13 cellular contexts compared by ENCODE assay signal in genomic region chr10:77328272-77328816, GRCh38.
DNase-seq lines count a peak whose midpoint lies in the region; ATAC-seq, FAIRE-seq and TF ChIP-seq lines count a peak whose summit lies in the region.
"Had no signal": no experiment of that assay in that cellular context is flagged by ENCODE, and none has a peak within 500 bp of the region (broad histone marks: within the 10 kb centered on the region; RNA-seq: fewer than 3 reads in every experiment).

No MANE protein-coding gene starts in this region.

- peak; percentile 52 for DNase-seq in DMS53 (lab: John Stamatoyannopoulos, UW)
- DNase-seq in DMS53 treated with DMSO at 0.1 percent for 48 hours (lab: John Stamatoyannopoulos, UW; ENCODE audit: unreplicated experiment), result no peak
- DNase-seq in HTR-8/SVneo (ENCODE audit: insufficient read length, low spot score), result peak; percentile 20
- peak; percentile 34 for DNase-seq in activated naive CD8-positive, alpha-beta T cell treated with anti-CD3 and anti-CD28 coated beads, Interleukin-2, amount 10 ng/mL, durations not matched to agents 7 days and 5 days
- peak; percentile 48 to 56 for DNase-seq in lung microvascular endothelial cell (ENCODE audit: low read depth in 2 of 2)
- no peak for DNase-seq in NCI-H774 (lab: John Stamatoyannopoulos, UW)
- DNase-seq: HFFc6, lower lobe of right lung had no signal

- ATAC-seq in activated naive CD8-positive, alpha-beta T cell treated with anti-CD3 and anti-CD28 coated beads, Interleukin-2, amount 10 ng/mL, durations not matched to agents 7 days and 5 days (ENCODE audit: low read depth), result no peak
- no peak for ATAC-seq in HG02884 (IDR thresholded peaks at IDR 0.05; ENCODE audit: unreplicated experiment)
- no peak for ATAC-seq in GM18505 (IDR thresholded peaks at IDR 0.05; ENCODE audit: unreplicated experiment)
- ATAC-seq: lower lobe of right lung had no signal

- no peaks in the 10 kb centered on the region for H3K4me1 Mint-ChIP-seq in activated naive CD8-positive, alpha-beta T cell treated with anti-CD3 and anti-CD28 coated beads, Interleukin-2, amount 10 ng/mL, durations not matched to agents 7 days and 5 days

- no peak for FAIRE-seq in HTR-8/SVneo (lab: Jason Lieb, UNC)
- FAIRE-seq: A204.1, GM12891 had no signal

- no peak for TF ChIP-seq POLR2A in GM18505 (IDR thresholded peaks at IDR 0.05; ENCODE audit: borderline replicate concordance, extremely low read depth, insufficient read depth, insufficient read length)

- POLR2A ChIA-PET in activated naive CD8-positive, alpha-beta T cell treated with anti-CD3 and anti-CD28 coated beads, Interleukin-2, amount 10 ng/mL, durations not matched to agents 7 days and 5 days (lab: Charles Lee), result no interaction called here

- no peak overlapping the region for H3K27ac Mint-ChIP-seq in activated naive CD8-positive, alpha-beta T cell treated with anti-CD3 and anti-CD28 coated beads, Interleukin-2, amount 10 ng/mL, durations not matched to agents 7 days and 5 days
- H3K27ac Mint-ChIP-seq: dendritic cell treated with granulocyte-macrophage colony-stimulating factor and Interleukin-4, amounts not matched to agents 40 ng/mL and 50 ng/mL, for 4 days; HFFc6 had no signal

- peaks cover 4% of the 10 kb centered on the region for H3K9me3 Mint-ChIP-seq in activated naive CD8-positive, alpha-beta T cell treated with anti-CD3 and anti-CD28 coated beads, Interleukin-2, amount 10 ng/mL, durations not matched to agents 7 days and 5 days
- H3K9me3 Mint-ChIP-seq: dendritic cell treated with granulocyte-macrophage colony-stimulating factor and Interleukin-4, amounts not matched to agents 40 ng/mL and 50 ng/mL, for 4 days; HFFc6 had no signal

- H3K4me3 Mint-ChIP-seq in activated naive CD8-positive, alpha-beta T cell treated with anti-CD3 and anti-CD28 coated beads, Interleukin-2, amount 10 ng/mL, durations not matched to agents 7 days and 5 days, result no peak overlapping the region
- H3K4me3 Mint-ChIP-seq: dendritic cell treated with granulocyte-macrophage colony-stimulating factor and Interleukin-4, amounts not matched to agents 40 ng/mL and 50 ng/mL, for 4 days; HFFc6 had no signal

- H3K36me3 Mint-ChIP-seq in activated naive CD8-positive, alpha-beta T cell treated with anti-CD3 and anti-CD28 coated beads, Interleukin-2, amount 10 ng/mL, durations not matched to agents 7 days and 5 days, result no peaks in the 10 kb centered on the region

- H3K27me3 Mint-ChIP-seq in activated naive CD8-positive, alpha-beta T cell treated with anti-CD3 and anti-CD28 coated beads, Interleukin-2, amount 10 ng/mL, durations not matched to agents 7 days and 5 days, result peaks cover 2% of the 10 kb centered on the region
- H3K27me3 Mint-ChIP-seq: dendritic cell treated with granulocyte-macrophage colony-stimulating factor and Interleukin-4, amounts not matched to agents 40 ng/mL and 50 ng/mL, for 4 days had no signal

Comparison
In these comparisons a context has a peak if more than half of its experiments do, and no peak if none do; other contexts are left out.
1. DNase-seq: peak in DMS53 (single experiment), HTR-8/SVneo (single experiment), activated naive CD8-positive, alpha-beta T cell treated with anti-CD3 and anti-CD28 coated beads, Interleukin-2, amount 10 ng/mL, durations not matched to agents 7 days and 5 days (single experiment) and lung microvascular endothelial cell (2 of 2); none in DMS53 treated with DMSO at 0.1 percent for 48 hours (single experiment) and NCI-H774 (single experiment).